1 cellular context compared by ENCODE assay signal in genomic region chr17:17682737-17683675, GRCh38.
A peak's percentile ranks its signal among the peaks of the same experiment; 100 is the strongest.
TF ChIP-seq lines count a peak whose summit lies in the region.

No MANE protein-coding gene starts in this region.

TF ChIP-seq in K562, 482 proteins besides CTCF, POLR2A, EP300 and RAD21 (continued from another document and continues in another):
- TF ChIP-seq YY1 (IDR thresholded peaks at IDR 0.05; ENCODE audit: borderline replicate concordance in 1 of 3, control insufficient read depth in 1 of 3, extremely low read depth in 1 of 3, insufficient read depth in 3 of 3, insufficient read length in 1 of 3, insufficient replicate concordance in 2 of 3, low read depth in 1 of 3, low read length in 2 of 3) (peak in 2 of 3 experiments; percentile 82 to 89), SMARCE1 (IDR thresholded peaks at IDR 0.05) (0 out of 2 replicates have a peak, but pooled peaks have one; percentile 16), ZNF551 (CRISPR knock-in tag; IDR thresholded peaks at IDR 0.05) (no peak), FOXJ2 (tag; IDR thresholded peaks at IDR 0.05) (no peak), BCL6 (CRISPR knock-in tag; IDR thresholded peaks at IDR 0.05) (no peak), ZNF282 (CRISPR knock-in tag; IDR thresholded peaks at IDR 0.05) (no peak), USF1 (CRISPR knock-in tag; IDR thresholded peaks at IDR 0.05) (no peak), PHF8 (IDR thresholded peaks at IDR 0.05; ENCODE audit: borderline replicate concordance, low read length) (peak; percentile 45; the same call in 1 of the 2 replicates), JUN (IDR thresholded peaks at IDR 0.05; ENCODE audit: borderline replicate concordance, low read depth, low read length) (no peak), JUN (CRISPR knock-in tag; IDR thresholded peaks at IDR 0.05; ENCODE audit: borderline replicate concordance) (no peak), MNT (conservative IDR thresholded peaks at IDR 0.05) (peak; percentile 19 to 67; a peak in 2 of 4 replicates), ZNF436 (CRISPR knock-in tag; IDR thresholded peaks at IDR 0.05) (no peak), PATZ1 (CRISPR knock-in tag; IDR thresholded peaks at IDR 0.05; ENCODE audit: borderline replicate concordance) (no peak), CREB1 (IDR thresholded peaks at IDR 0.05) (peak; percentile 17; the same call in 1 of the 2 replicates), CREB1 (CRISPR knock-in tag; IDR thresholded peaks at IDR 0.05) (no peak), TCFL5 (CRISPR knock-in tag; conservative IDR thresholded peaks at IDR 0.05) (no peak), HDAC8 (tag; IDR thresholded peaks at IDR 0.05) (no peak), ZNF134 (CRISPR knock-in tag; conservative IDR thresholded peaks at IDR 0.05) (peak; percentile 82), KLF1 (tag; IDR thresholded peaks at IDR 0.05) (no peak), E2F6 (IDR thresholded peaks at IDR 0.05; ENCODE audit: borderline replicate concordance in 1 of 2, extremely low read depth in 1 of 2, insufficient read depth in 1 of 2, insufficient read length in 1 of 2, low read depth in 1 of 2, low read length in 1 of 2, poor library complexity in 1 of 2, severe bottlenecking in 1 of 2) (peak in 1 of 2 experiments; percentile 31), ZBTB11 (CRISPR knock-in tag; IDR thresholded peaks at IDR 0.05) (peak in 1 of 3 experiments; percentile 45; a peak in 1 of 6 replicates), TFAM (CRISPR knock-in tag; conservative IDR thresholded peaks at IDR 0.05) (no peak), KAT2B (IDR thresholded peaks at IDR 0.05; ENCODE audit: low read depth, low read length) (no peak), NUFIP1 (IDR thresholded peaks at IDR 0.05; ENCODE audit: partially characterized antibody) (no peak), NR3C1 (CRISPR knock-in tag; IDR thresholded peaks at IDR 0.05) (no peak), AFF4 (CRISPR knock-in tag; IDR thresholded peaks at IDR 0.05) (no peak), RNF2 (IDR thresholded peaks at IDR 0.05) (no peak), ZNF184 (CRISPR knock-in tag; IDR thresholded peaks at IDR 0.05) (no peak), IFI16 (CRISPR knock-in tag; IDR thresholded peaks at IDR 0.05) (no peak), ATF3 (IDR thresholded peaks at IDR 0.05) (peak; percentile 71), ATF3 (CRISPR knock-in tag; conservative IDR thresholded peaks at IDR 0.05) (no peak), DIDO1 (tag; IDR thresholded peaks at IDR 0.05; ENCODE audit: low read depth) (no peak), DEAF1 (CRISPR knock-in tag; IDR thresholded peaks at IDR 0.05) (no peak), RBFOX2 (IDR thresholded peaks at IDR 0.05; ENCODE audit: low read depth, low read length) (peak; percentile 76), VEZF1 (CRISPR knock-in tag; IDR thresholded peaks at IDR 0.05) (peak; percentile 72), KDM5B (IDR thresholded peaks at IDR 0.05; ENCODE audit: insufficient replicate concordance, low read depth, low read length) (peak; percentile 54), ATF1 (CRISPR knock-in tag; IDR thresholded peaks at IDR 0.05) (no peak), ATF1 (tag; IDR thresholded peaks at IDR 0.05) (peak; percentile 69), ZFX (CRISPR knock-in tag; IDR thresholded peaks at IDR 0.05) (peak; percentile 47), ARID1B (IDR thresholded peaks at IDR 0.05) (peak; percentile 11; the same call in 1 of the 2 replicates), TOE1 (IDR thresholded peaks at IDR 0.05; ENCODE audit: borderline replicate concordance) (no peak), TOE1 (CRISPR knock-in tag; IDR thresholded peaks at IDR 0.05; ENCODE audit: borderline replicate concordance, low read depth) (no peak), CGGBP1 (CRISPR knock-in tag; IDR thresholded peaks at IDR 0.05) (no peak), NRF1 (conservative IDR thresholded peaks at IDR 0.05 in 1 of 2, IDR thresholded peaks at IDR 0.05 in 1 of 2) (peak; percentile 41 to 54; a peak in 3 of 4 replicates)
